13 cellular contexts compared by ENCODE assay signal in the genomic region with DNA sequence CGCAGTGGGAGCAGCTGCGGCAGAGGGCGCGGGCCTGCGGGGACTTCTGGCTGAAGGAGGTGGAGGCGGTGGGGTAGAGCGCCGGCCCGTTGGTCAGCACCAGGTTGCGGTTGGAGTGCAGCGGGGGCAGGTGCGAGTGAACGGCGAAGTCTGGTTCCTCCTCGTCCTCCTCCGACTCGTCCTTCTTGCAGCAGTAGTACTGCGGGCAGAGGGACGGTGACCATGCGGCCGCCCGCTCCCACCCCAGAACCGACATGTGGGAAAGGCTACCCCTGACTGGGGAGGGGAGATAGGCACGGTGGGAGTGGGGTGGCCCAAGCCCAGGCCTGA. TPM values are rescaled to one million over a fixed set of nuclear protein-coding genes. Genes with fewer than 3 reads are reported as not detected.
DNase-seq lines count a peak whose midpoint lies in the region; ATAC-seq lines count a peak whose summit lies in the region.
"Had no signal": no experiment of that assay in that cellular context is flagged by ENCODE, and none has a peak within 500 bp of the region (broad histone marks: within the 10 kb centered on the region; RNA-seq: fewer than 3 reads in every experiment).

No MANE protein-coding gene starts in this region.

- H3K4me2 ChIP-seq in BLaER1 treated with 17β-estradiol and CSF1 and Interleukin-3, amounts not matched to agents 10 nM and 100 nM, result peak overlapping the region; percentile 80 to 99 (median 94)
- H3K4me2 ChIP-seq in mesenchymal stem cell (ENCODE audit: low read length, poor library complexity, severe bottlenecking), result no peak overlapping the region

- intact Hi-C loops in activated naive CD4-positive, alpha-beta T cell treated with anti-CD3 and anti-CD28 coated beads for 36 hours (cut with micrococcal nuclease), result no loop called here

- no peak overlapping the region for H2BK12ac ChIP-seq in mesenchymal stem cell (ENCODE audit: low read length in 2 of 2)

- peak overlapping the region; percentile 47 for H4K91ac ChIP-seq in mesenchymal stem cell (ENCODE audit: low read length)

- H3K18ac ChIP-seq in mesenchymal stem cell (ENCODE audit: low read depth in 1 of 2, low read length in 2 of 2), result no peak overlapping the region

- H3K14ac ChIP-seq in mesenchymal stem cell (ENCODE audit: low read length in 2 of 2), result no peak overlapping the region

- H2BK5ac ChIP-seq in mesenchymal stem cell (ENCODE audit: low read depth, low read length, poor library complexity, severe bottlenecking), result no peak overlapping the region

- no peaks in the 10 kb centered on the region for H3K36me3 ChIP-seq in BLaER1 treated with 17β-estradiol and CSF1 and Interleukin-3, amounts not matched to agents 10 nM and 100 nM
- no peaks in the 10 kb centered on the region for H3K36me3 ChIP-seq in mesenchymal stem cell (ENCODE audit: control insufficient read depth in 1 of 2, insufficient read depth in 2 of 2, low read depth in 1 of 2, low read length in 2 of 2)

- peaks cover 43% of the 10 kb centered on the region for H3K27me3 Mint-ChIP-seq in activated naive CD4-positive, alpha-beta T cell treated with anti-CD3 and anti-CD28 coated beads for 36 hours (ENCODE audit: low read depth)

- H2AK5ac ChIP-seq in mesenchymal stem cell (ENCODE audit: low read length, severe bottlenecking), result no peak overlapping the region

- H3K4me1 Mint-ChIP-seq in activated naive CD4-positive, alpha-beta T cell treated with anti-CD3 and anti-CD28 coated beads for 36 hours (ENCODE audit: low read depth), result peaks cover 5% of the 10 kb centered on the region
- H3K4me1 Mint-ChIP-seq: CD8-positive, alpha-beta memory T cell had no signal

- H3K9me3 Mint-ChIP-seq in activated naive CD4-positive, alpha-beta T cell treated with anti-CD3 and anti-CD28 coated beads for 36 hours, result no peaks in the 10 kb centered on the region
- H3K9me3 Mint-ChIP-seq: CD8-positive, alpha-beta memory T cell had no signal

- H4K20me1 ChIP-seq in BLaER1 treated with 17β-estradiol and CSF1 and Interleukin-3, amounts not matched to agents 10 nM and 100 nM, result peaks cover 0 to 46% (median 0%) of the 10 kb centered on the region in 11 experiments; a peak in 4 of 22 replicates

- ATAC-seq in GM18861 (IDR thresholded peaks at IDR 0.05; ENCODE audit: unreplicated experiment), result no peak
- ATAC-seq: HCT116, K562 had no signal

- no peak overlapping the region for H3K4ac ChIP-seq in mesenchymal stem cell (ENCODE audit: low read depth in 1 of 2, low read length in 2 of 2)

- H3K79me1 ChIP-seq in mesenchymal stem cell (replicated peaks; ENCODE audit: low read length, poor library complexity, severe bottlenecking), result no peaks in the 10 kb centered on the region

- no peaks in the 10 kb centered on the region for H3K9me3 ChIP-seq in BLaER1 treated with 17β-estradiol and CSF1 and Interleukin-3, amounts not matched to agents 10 nM and 100 nM (replicated peaks in 1 of 11)
- H3K9me3 ChIP-seq in mesenchymal stem cell (ENCODE audit: control insufficient read depth, low read length), result no peaks in the 10 kb centered on the region
- H3K9me3 ChIP-seq: BE2C, Caco-2 had no signal

- 81% methylated on average over 24 of the region's 24 CpGs for WGBS in mesenchymal stem cell

- no peak overlapping the region for H3K27ac Mint-ChIP-seq in activated naive CD4-positive, alpha-beta T cell treated with anti-CD3 and anti-CD28 coated beads for 36 hours
- H3K27ac Mint-ChIP-seq: CD8-positive, alpha-beta memory T cell had no signal

- H3K23ac ChIP-seq in mesenchymal stem cell (ENCODE audit: low read length in 2 of 2), result no peak overlapping the region

- H3K27me3 ChIP-seq in BLaER1 treated with 17β-estradiol and CSF1 and Interleukin-3, amounts not matched to agents 10 nM and 100 nM, result peaks cover 0 to 83% (median 6%) of the 10 kb centered on the region in 11 experiments; a peak in 12 of 22 replicates
- H3K27me3 ChIP-seq in mesenchymal stem cell (ENCODE audit: control insufficient read depth in 1 of 2, insufficient read depth in 1 of 2, low read length in 2 of 2), result peaks cover 74 to 85% of the 10 kb centered on the region in 2 experiments
- H3K27me3 ChIP-seq: BE2C had no signal

- H4K8ac ChIP-seq in mesenchymal stem cell (ENCODE audit: low read length), result no peak overlapping the region

- no peak overlapping the region for H3K4me3 Mint-ChIP-seq in activated naive CD4-positive, alpha-beta T cell treated with anti-CD3 and anti-CD28 coated beads for 36 hours
- H3K4me3 Mint-ChIP-seq: CD8-positive, alpha-beta memory T cell had no signal

- peak overlapping the region in 4 of 10 experiments; percentile 2 to 31 (median 20); a peak in 5 of 20 replicates for H3K4me3 ChIP-seq in BLaER1 treated with 17β-estradiol and CSF1 and Interleukin-3, amounts not matched to agents 10 nM and 100 nM
- H3K4me3 ChIP-seq in mesenchymal stem cell (ENCODE audit: insufficient read depth in 1 of 2, low read depth in 1 of 2, low read length in 2 of 2), result no peak overlapping the region
- H3K4me3 ChIP-seq: K562 had no signal

- DNase-seq in NAMALWA (ENCODE audit: low spot score) (peak; percentile 63), mesenchymal stem cell (no peak), T-helper 2 cell (no peak), NCI-H82 (lab: John Stamatoyannopoulos, UW) (no peak)
- no peak for DNase-seq in activated naive CD4-positive, alpha-beta T cell treated with anti-CD3 and anti-CD28 coated beads for 36 hours
- DNase-seq: BE2C; Caco-2; CD8-positive, alpha-beta memory T cell had no signal

- no peak overlapping the region for H2AFZ ChIP-seq in mesenchymal stem cell (ENCODE audit: low read depth, low read length)

- H2BK15ac ChIP-seq in mesenchymal stem cell (ENCODE audit: low read depth, poor library complexity, severe bottlenecking), result no peak overlapping the region

- no peaks in the 10 kb centered on the region for H3K36me3 Mint-ChIP-seq in activated naive CD4-positive, alpha-beta T cell treated with anti-CD3 and anti-CD28 coated beads for 36 hours (ENCODE audit: low read depth)
- H3K36me3 Mint-ChIP-seq: CD8-positive, alpha-beta memory T cell had no signal

- peaks cover 79 to 100% (median 100%) of the 10 kb centered on the region in 10 experiments for H3K4me1 ChIP-seq in BLaER1 treated with 17β-estradiol and CSF1 and Interleukin-3, amounts not matched to agents 10 nM and 100 nM
- no peaks in the 10 kb centered on the region for H3K4me1 ChIP-seq in mesenchymal stem cell (ENCODE audit: control insufficient read depth, insufficient read depth, low read depth, low read length)

- H2BK120ac ChIP-seq in mesenchymal stem cell (ENCODE audit: low read depth, low read length), result no peak overlapping the region

- CTCF ChIA-PET in activated naive CD4-positive, alpha-beta T cell treated with anti-CD3 and anti-CD28 coated beads for 36 hours (lab: Charles Lee), result no interaction called here

- H3K9ac ChIP-seq in BLaER1 treated with 17β-estradiol and CSF1 and Interleukin-3, amounts not matched to agents 10 nM and 100 nM, result peak overlapping the region in 6 of 11 experiments; percentile 1 to 93 (median 75); a peak in 9 of 22 replicates
- H3K9ac ChIP-seq in mesenchymal stem cell (ENCODE audit: low read length), result no peak overlapping the region

- H3K27ac ChIP-seq in BLaER1 treated with 17β-estradiol and CSF1 and Interleukin-3, amounts not matched to agents 10 nM and 100 nM, result peak overlapping the region in 6 of 11 experiments; percentile 53 to 99 (median 80); a peak in 11 of 22 replicates
- H3K27ac ChIP-seq in mesenchymal stem cell (ENCODE audit: low read length, poor library complexity, severe bottlenecking), result no peak overlapping the region

RNA-seq across cellular contexts. Expression of gene FAM163B, which starts 30.0 kb away (rescaled TPM):
- polyA plus RNA-seq in mesenchymal stem cell (2013, experiment 1 of 2), result 0.07 TPM
- 0.10 TPM for polyA plus RNA-seq in mesenchymal stem cell (2013, experiment 2 of 2)
- not detected for total RNA-seq in activated naive CD4-positive, alpha-beta T cell treated with anti-CD3 and anti-CD28 coated beads for 36 hours
- total RNA-seq: Caco-2; CD8-positive, alpha-beta memory T cell; Daoy; K562 had no signal
- polyA plus RNA-seq: CD8-positive, alpha-beta memory T cell; K562 had no signal

RNA-seq across cellular contexts. Expression of gene ADAMTSL2, which starts 44.7 kb away (rescaled TPM):
- 0.22 TPM for polyA plus RNA-seq in mesenchymal stem cell (2013, experiment 1 of 2)
- 0.21 TPM for polyA plus RNA-seq in mesenchymal stem cell (2013, experiment 2 of 2)
- under 1 TPM; 0.14 to 0.17 TPM for total RNA-seq in activated naive CD4-positive, alpha-beta T cell treated with anti-CD3 and anti-CD28 coated beads for 36 hours
- total RNA-seq: CD8-positive, alpha-beta memory T cell; Daoy had no signal
- polyA plus RNA-seq: CD8-positive, alpha-beta memory T cell; K562 had no signal

RNA-seq across cellular contexts. Expression of gene MYMK, which starts 54.4 kb away (rescaled TPM):
- polyA plus RNA-seq in mesenchymal stem cell (2013, experiment 1 of 2), result not detected
- not detected for polyA plus RNA-seq in mesenchymal stem cell (2013, experiment 2 of 2)
- total RNA-seq in activated naive CD4-positive, alpha-beta T cell treated with anti-CD3 and anti-CD28 coated beads for 36 hours, result not detected
- total RNA-seq: Caco-2; CD8-positive, alpha-beta memory T cell; Daoy; K562 had no signal
- polyA plus RNA-seq: CD8-positive, alpha-beta memory T cell; K562 had no signal

RNA-seq across cellular contexts. Expression of gene DBH, which starts 57.0 kb away (rescaled TPM):
- not detected for polyA plus RNA-seq in mesenchymal stem cell (2013, experiment 1 of 2)
- polyA plus RNA-seq in mesenchymal stem cell (2013, experiment 2 of 2), result not detected
- total RNA-seq in activated naive CD4-positive, alpha-beta T cell treated with anti-CD3 and anti-CD28 coated beads for 36 hours, result not detected
- total RNA-seq: Caco-2; CD8-positive, alpha-beta memory T cell; Daoy; K562 had no signal
- polyA plus RNA-seq: CD8-positive, alpha-beta memory T cell; K562 had no signal
